7 cellular contexts compared by ENCODE assay signal in genomic region chr9:20941177-20941690, GRCh38.
DNase-seq lines count a peak whose midpoint lies in the region; ATAC-seq, FAIRE-seq and TF ChIP-seq lines count a peak whose summit lies in the region.

No MANE protein-coding gene starts in this region.

- intact Hi-C loops in spleen (cut with DNase I; ENCODE audit: low total_unique reads): loop anchor here (5.0 kb wide), 3 partner anchors 319 to 1014 kb away; partner anchors contain the start of gene MLLT3

- H3K27ac ChIP-seq in spleen: no peak overlapping the region

- DNase-seq in GM18507 (ENCODE audit: extremely low spot score, insufficient read length, low read depth): peak; percentile 35
- peak; percentile 61 for DNase-seq in NCI-H128 (lab: John Stamatoyannopoulos, UW; ENCODE audit: unreplicated experiment)
- DNase-seq in T follicular helper cell (ENCODE audit: low read depth): peak; percentile 24
- DNase-seq in amygdala (lab: John Stamatoyannopoulos, UW): peak in 30 of 56 donors; percentile 2 to 64 (median 15)
- peak; percentile 13 to 66 for DNase-seq in hippocampal formation (lab: John Stamatoyannopoulos, UW)
- DNase-seq in spleen: no peak

- peaks cover 0 to 6% (median 3%) of the 10 kb centered on the region in 6 donors for H3K4me1 ChIP-seq in spleen

- FAIRE-seq in GM18507 (lab: Jason Lieb, UNC): peak; percentile 96

- WGBS in spleen, 5 donors: 7 to 12% (median 11%) methylated on average over 7 of the region's 7 CpGs

- H3K36me3 ChIP-seq in spleen: peaks cover 0 to 20% (median 2%) of the 10 kb centered on the region in 6 donors

- TF ChIP-seq CTCF in spleen (IDR thresholded peaks at IDR 0.05 in 8 of 11, conservative IDR thresholded peaks at IDR 0.05 in 3 of 11): peak; percentile 60 to 88 (median 79)

- no peaks in the 10 kb centered on the region for H3K27me3 ChIP-seq in spleen (replicated peaks in 1 of 7)

- no peak overlapping the region for H3K4me3 ChIP-seq in spleen

- ATAC-seq in HG02852 (IDR thresholded peaks at IDR 0.05; ENCODE audit: unreplicated experiment): peak; percentile 98

- TF ChIP-seq POLR2A in spleen (IDR thresholded peaks at IDR 0.05): no peak

- no peaks in the 10 kb centered on the region for H3K9me3 ChIP-seq in spleen
